In the genomic region with DNA sequence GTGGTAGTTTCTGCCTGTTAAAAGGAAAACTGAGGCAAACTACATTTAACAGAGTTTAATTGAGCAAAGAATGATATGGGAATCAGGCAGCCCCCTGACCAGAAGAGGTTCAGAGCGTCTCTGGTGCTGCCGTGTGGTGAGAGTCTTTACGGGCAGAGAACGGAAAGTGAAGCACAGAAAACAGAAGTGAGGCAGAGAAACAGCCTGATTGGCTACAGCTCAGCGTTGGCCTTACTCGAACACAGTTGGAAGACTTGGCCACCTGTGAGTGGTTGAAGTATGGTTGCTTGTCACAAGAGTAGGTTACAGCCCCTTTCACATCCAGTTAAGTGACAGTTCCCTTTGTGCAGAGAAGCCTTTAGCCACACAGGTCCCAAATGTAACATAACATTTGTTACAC, we compare ENCODE assay signal across 8 cellular contexts. TPM values are rescaled to one million over a fixed set of nuclear protein-coding genes. Genes with fewer than 3 reads are reported as not detected.
DNase-seq lines count a peak whose midpoint lies in the region; ATAC-seq and TF ChIP-seq lines count a peak whose summit lies in the region.

No MANE protein-coding gene starts in this region.

- peaks cover 20% of the 10 kb centered on the region for H3K4me1 Mint-ChIP-seq in CD8-positive, alpha-beta T cell (ENCODE audit: low read depth)
- peaks cover 15% of the 10 kb centered on the region for H3K4me1 Mint-ChIP-seq in activated CD4-positive, alpha-beta memory T cell treated with anti-CD3 and anti-CD28 coated beads for 36 hours (ENCODE audit: low read depth)

- peak overlapping the region; percentile 34 for H3K4me3 ChIP-seq in CD8-positive, alpha-beta T cell (ENCODE audit: low read depth, low read length)
- H3K4me3 ChIP-seq in testis, result no peak overlapping the region

- peak overlapping the region; percentile 17 for H3K27ac ChIP-seq in CD8-positive, alpha-beta T cell (ENCODE audit: low read depth, low read length)
- H3K27ac ChIP-seq in testis (no peak overlapping the region), caudate nucleus (ENCODE audit: low read depth, low read length) (no peak overlapping the region)

- no peak for TF ChIP-seq CTCF in CD8-positive, alpha-beta T cell (IDR thresholded peaks at IDR 0.05)
- TF ChIP-seq CTCF in testis (IDR thresholded peaks at IDR 0.05), result no peak

- H3K27ac Mint-ChIP-seq in CD8-positive, alpha-beta T cell, result peak overlapping the region; percentile 78
- no peak overlapping the region for H3K27ac Mint-ChIP-seq in activated CD4-positive, alpha-beta memory T cell treated with anti-CD3 and anti-CD28 coated beads for 36 hours

- no peaks in the 10 kb centered on the region for H3K9me3 Mint-ChIP-seq in CD8-positive, alpha-beta T cell
- no peaks in the 10 kb centered on the region for H3K9me3 Mint-ChIP-seq in activated CD4-positive, alpha-beta memory T cell treated with anti-CD3 and anti-CD28 coated beads for 36 hours

- peak in 5 of 7 experiments; percentile 11 to 54 (median 21) for DNase-seq in CD8-positive, alpha-beta T cell
- DNase-seq in activated CD4-positive, alpha-beta memory T cell treated with anti-CD3 and anti-CD28 coated beads for 36 hours, result peak; percentile 66
- DNase-seq in inferior parietal cortex (ENCODE audit: extremely low spot score) (peak; percentile 41), testis (peak; percentile 38), caudate nucleus (lab: John Stamatoyannopoulos, UW) (no peak), islet precursor cell (no peak)

- WGBS in testis, 2 donors, result 23 to 37% methylated on average over 6 of the region's 6 CpGs

- POLR2A ChIA-PET in CD8-positive, alpha-beta T cell (lab: Charles Lee), result interaction anchor here (2.9 kb wide), 1 partner anchor 13 kb away, joined by 16 read pairs; no protein-coding TSS in a partner anchor
- POLR2A ChIA-PET in activated CD4-positive, alpha-beta memory T cell treated with anti-CD3 and anti-CD28 coated beads for 36 hours (lab: Charles Lee), result no interaction called here

- H3K4me1 ChIP-seq in CD8-positive, alpha-beta T cell (ENCODE audit: insufficient read depth, low read length), result peaks cover 13% of the 10 kb centered on the region
- H3K4me1 ChIP-seq in testis, result no peaks in the 10 kb centered on the region

- H3K4me3 Mint-ChIP-seq in CD8-positive, alpha-beta T cell, result peak overlapping the region; percentile 80
- H3K4me3 Mint-ChIP-seq in activated CD4-positive, alpha-beta memory T cell treated with anti-CD3 and anti-CD28 coated beads for 36 hours, result peak overlapping the region; percentile 63

- H3K36me3 Mint-ChIP-seq in CD8-positive, alpha-beta T cell, result no peaks in the 10 kb centered on the region
- no peaks in the 10 kb centered on the region for H3K36me3 Mint-ChIP-seq in activated CD4-positive, alpha-beta memory T cell treated with anti-CD3 and anti-CD28 coated beads for 36 hours

- CTCF ChIA-PET in CD8-positive, alpha-beta T cell (lab: Charles Lee), result interaction anchor here (1.4 to 3.8 kb wide), 4 partner anchors 11 to 52 kb away, joined by 3 to 25 read pairs (median 7); no protein-coding TSS in a partner anchor
- CTCF ChIA-PET in activated CD4-positive, alpha-beta memory T cell treated with anti-CD3 and anti-CD28 coated beads for 36 hours (lab: Charles Lee), result interaction anchor here (1.2 to 2.6 kb wide), 5 partner anchors 10 to 471 kb away, joined by 3 to 11 read pairs (median 7); no protein-coding TSS in a partner anchor

- intact Hi-C loops in CD8-positive, alpha-beta T cell (cut with DNase I, micrococcal nuclease), result no loop called here
- intact Hi-C loops in activated CD4-positive, alpha-beta memory T cell treated with anti-CD3 and anti-CD28 coated beads for 36 hours (cut with micrococcal nuclease), result no loop called here
- intact Hi-C loops in testis (cut with DNase I; ENCODE audit: low total_unique reads), result no loop called here

- H3K27me3 ChIP-seq in CD8-positive, alpha-beta T cell (ENCODE audit: insufficient read depth, low read length), result no peaks in the 10 kb centered on the region
- H3K27me3 ChIP-seq in testis, result no peaks in the 10 kb centered on the region

- TF ChIP-seq POLR2A in testis (IDR thresholded peaks at IDR 0.05), result no peak

- peak; percentile 96 for ATAC-seq in CD8-positive, alpha-beta T cell
- peak; percentile 99 for ATAC-seq in GM19395 (IDR thresholded peaks at IDR 0.05; ENCODE audit: unreplicated experiment)
- peak; percentile 97 for ATAC-seq in HG03432 (IDR thresholded peaks at IDR 0.05; ENCODE audit: unreplicated experiment)

- no peaks in the 10 kb centered on the region for H3K36me3 ChIP-seq in CD8-positive, alpha-beta T cell (ENCODE audit: insufficient read depth, low read length)
- no peaks in the 10 kb centered on the region for H3K36me3 ChIP-seq in testis (ENCODE audit: low read depth, missing control alignments)

- no peaks in the 10 kb centered on the region for H3K27me3 Mint-ChIP-seq in CD8-positive, alpha-beta T cell (ENCODE audit: low read depth)
- H3K27me3 Mint-ChIP-seq in activated CD4-positive, alpha-beta memory T cell treated with anti-CD3 and anti-CD28 coated beads for 36 hours, result peaks cover 4% of the 10 kb centered on the region

- no peaks in the 10 kb centered on the region for H3K9me3 ChIP-seq in CD8-positive, alpha-beta T cell (ENCODE audit: low read length)
- H3K9me3 ChIP-seq in testis, result no peaks in the 10 kb centered on the region

RNA-seq across cellular contexts. Expression of gene FBP1, which starts 16.9 kb away (rescaled TPM):
- total RNA-seq in CD8-positive, alpha-beta T cell, result 1 to 10 TPM; 2.2 to 2.7 TPM
- total RNA-seq in activated CD4-positive, alpha-beta memory T cell treated with anti-CD3 and anti-CD28 coated beads for 36 hours, result under 1 TPM; 0.62 to 0.68 TPM
- total RNA-seq in testis, result 1 to 10 TPM; 3.8 to 4.1 TPM
- 16.2 TPM for polyA plus RNA-seq in testis (ENCODE audit: insufficient read depth, low read depth, low replicate concordance)

Comparison
In these comparisons a context has a peak if more than half of its experiments do, and no peak if none do; other contexts are left out.
1. DNase-seq: peak in CD8-positive, alpha-beta T cell (5 of 7), activated CD4-positive, alpha-beta memory T cell treated with anti-CD3 and anti-CD28 coated beads for 36 hours (single experiment), inferior parietal cortex (single experiment) and testis (single experiment); none in caudate nucleus (0 of 61) and islet precursor cell (single experiment).
2. Peak in every context shown above with its lines, with median percentiles within 50 percentile points of each other: ATAC-seq.